In the genomic region with DNA sequence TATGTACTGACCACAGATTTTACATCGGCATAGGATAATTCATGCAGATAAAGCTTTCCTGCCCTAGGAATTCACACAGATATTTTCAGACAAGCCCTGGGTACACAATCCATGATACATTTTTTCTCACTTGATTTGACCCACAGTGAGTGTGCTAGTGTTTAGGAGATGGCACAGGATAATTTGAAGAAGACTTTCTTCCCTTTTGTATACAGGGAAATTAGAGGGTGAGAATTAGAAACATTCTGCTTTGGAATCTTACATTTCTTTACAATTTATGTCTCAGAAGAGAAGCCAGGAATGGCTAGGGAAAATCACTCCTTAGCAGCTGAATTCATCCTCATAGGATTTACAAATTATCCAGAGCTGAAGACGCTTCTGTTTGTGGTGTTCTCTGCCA, we compare ENCODE assay signal across 33 cellular contexts. TPM values are rescaled to one million over a fixed set of nuclear protein-coding genes. Genes with fewer than 3 reads are reported as not detected.
"Had no signal": no experiment of that assay in that cellular context is flagged by ENCODE, and none has a peak within 500 bp of the region (broad histone marks: within the 10 kb centered on the region; RNA-seq: fewer than 3 reads in every experiment).

Gene OR5K4, plus strand, starts transcription at position 301 of the 400 bp plus-strand sequence. Its CDS starts 0 bp downstream, at position 301.

- H3K36me3 ChIP-seq: stomach, suprapubic skin, thoracic aorta, thyroid gland, tibial artery, tibial nerve, transverse colon, upper lobe of left lung, upper lobe of right lung, uterus, vagina had no signal

- H3K4me3 ChIP-seq: stomach, suprapubic skin, testis, thoracic aorta, thyroid gland, tibial artery, tibial nerve, transverse colon, upper lobe of left lung, upper lobe of right lung, uterus, vagina had no signal

- H3K4me1 ChIP-seq: stomach, suprapubic skin, testis, thyroid gland, tibial artery, tibial nerve, transverse colon, upper lobe of left lung, upper lobe of right lung, uterus, vagina had no signal

- H3K27me3 Mint-ChIP-seq: stimulated activated memory B cell treated with anti-CD40 and anti-IgM and Interleukin-4, amounts not matched to agents 10 μg/mL and 1 μg/mL and 100 μg/mL, for 72 hours; stimulated activated naive B cell treated with anti-CD40 and anti-IgM and Interleukin-4, amounts not matched to agents 10 μg/mL and 1 μg/mL and 100 μg/mL, for 72 hours; type B pancreatic cell had no signal

- H3K36me3 Mint-ChIP-seq: stimulated activated effector memory CD8-positive, alpha-beta T cell treated with anti-CD3 and anti-CD28 coated beads, Interleukin-12 subunit alpha, Interleukin-12 subunit beta, amount 100 ng/mL, for 72 hours; stimulated activated naive B cell treated with anti-CD40 and anti-IgM and Interleukin-4, amounts not matched to agents 10 μg/mL and 1 μg/mL and 100 μg/mL, for 72 hours; type B pancreatic cell had no signal

- FAIRE-seq: urothelium cell line had no signal

- H3K4me1 Mint-ChIP-seq: stimulated activated effector memory CD8-positive, alpha-beta T cell treated with anti-CD3 and anti-CD28 coated beads, Interleukin-12 subunit alpha, Interleukin-12 subunit beta, amount 100 ng/mL, for 72 hours; stimulated activated memory B cell treated with anti-CD40 and anti-IgM and Interleukin-4, amounts not matched to agents 10 μg/mL and 1 μg/mL and 100 μg/mL, for 72 hours; stimulated activated naive B cell treated with anti-CD40 and anti-IgM and Interleukin-4, amounts not matched to agents 10 μg/mL and 1 μg/mL and 100 μg/mL, for 72 hours; stimulated activated naive CD8-positive, alpha-beta T cell treated with anti-CD3 and anti-CD28 coated beads, Interleukin-15, amount 100 ng/mL, for 72 hours had no signal

- H3K9me3 Mint-ChIP-seq: stimulated activated naive CD8-positive, alpha-beta T cell treated with anti-CD3 and anti-CD28 coated beads, Interleukin-15, Interleukin-2, amounts not matched to agents 100 ng/mL and 50 ng/mL, for 24 hours; type B pancreatic cell had no signal

- DNase-seq: stimulated activated CD4-positive, alpha-beta T cell treated with anti-CD3 and anti-CD28 coated beads, Interleukin-2, amount 100 ng/mL, for 48 hours; stimulated activated CD4-positive, alpha-beta T cell treated with anti-CD3 and anti-CD28 coated beads, Interleukin-4, amount 100 ng/mL, for 1 hour; stimulated activated CD4-positive, alpha-beta T cell treated with anti-CD3 and anti-CD28 coated beads, Interleukin-4, amount 100 ng/mL, for 24 hours; stimulated activated CD4-positive, alpha-beta T cell treated with anti-CD3 and anti-CD28 coated beads, Interleukin-4, amount 100 ng/mL, for 4 hours; stimulated activated CD8-positive, alpha-beta memory T cell treated with anti-CD3 and anti-CD28 coated beads, Interleukin-4, amount 100 ng/mL, for 48 hours; stimulated activated naive B cell treated with anti-CD40 and anti-IgM and Interleukin-4, amounts not matched to agents 10 μg/mL and 1 μg/mL and 100 μg/mL, for 72 hours; stimulated activated naive CD4-positive, alpha-beta T cell; stimulated activated naive CD4-positive, alpha-beta T cell treated with Interleukin-2 at 50 U/mL for 16 hours; stimulated activated naive CD8-positive, alpha-beta T cell treated with anti-CD3 and anti-CD28 coated beads, Interleukin-15, amount 100 ng/mL, for 72 hours; stimulated activated naive CD8-positive, alpha-beta T cell treated with anti-CD3 and anti-CD28 coated beads, Interleukin-15, Interleukin-2, amounts not matched to agents 100 U/mL and 50 U/mL, for 24 hours; stomach; substantia nigra; testis; thyroid gland; tibial artery; transverse colon; upper lobe of left lung; upper lobe of right lung; uterus had no signal

- H3K27ac Mint-ChIP-seq: stimulated activated effector memory CD8-positive, alpha-beta T cell treated with anti-CD3 and anti-CD28 coated beads, Interleukin-12 subunit alpha, Interleukin-12 subunit beta, amount 100 ng/mL, for 72 hours; stimulated activated memory B cell treated with anti-CD40 and anti-IgM and Interleukin-4, amounts not matched to agents 10 μg/mL and 1 μg/mL and 100 μg/mL, for 72 hours; stimulated activated naive B cell treated with anti-CD40 and anti-IgM and Interleukin-4, amounts not matched to agents 10 μg/mL and 1 μg/mL and 100 μg/mL, for 72 hours; stimulated activated naive CD8-positive, alpha-beta T cell treated with anti-CD3 and anti-CD28 coated beads, Interleukin-15, amount 100 ng/mL, for 72 hours; stimulated activated naive CD8-positive, alpha-beta T cell treated with anti-CD3 and anti-CD28 coated beads, Interleukin-15, Interleukin-2, amounts not matched to agents 100 ng/mL and 50 ng/mL, for 24 hours; type B pancreatic cell had no signal

- H3K27ac ChIP-seq: stomach, suprapubic skin, testis, thoracic aorta, thyroid gland, tibial artery, tibial nerve, transverse colon, upper lobe of left lung, upper lobe of right lung, uterus, vagina had no signal

- H3K4me3 Mint-ChIP-seq: stimulated activated effector memory CD8-positive, alpha-beta T cell treated with anti-CD3 and anti-CD28 coated beads, Interleukin-12 subunit alpha, Interleukin-12 subunit beta, amount 100 ng/mL, for 72 hours; stimulated activated memory B cell treated with anti-CD40 and anti-IgM and Interleukin-4, amounts not matched to agents 10 μg/mL and 1 μg/mL and 100 μg/mL, for 72 hours; stimulated activated naive B cell treated with anti-CD40 and anti-IgM and Interleukin-4, amounts not matched to agents 10 μg/mL and 1 μg/mL and 100 μg/mL, for 72 hours; stimulated activated naive CD8-positive, alpha-beta T cell treated with anti-CD3 and anti-CD28 coated beads, Interleukin-15, amount 100 ng/mL, for 72 hours; stimulated activated naive CD8-positive, alpha-beta T cell treated with anti-CD3 and anti-CD28 coated beads, Interleukin-15, Interleukin-2, amounts not matched to agents 100 ng/mL and 50 ng/mL, for 24 hours; type B pancreatic cell had no signal

- H3K9me3 ChIP-seq: suprapubic skin, testis, thoracic aorta, thyroid gland, tibial artery, transverse colon, upper lobe of right lung, uterus, vagina had no signal

- H3K27me3 ChIP-seq: stomach, suprapubic skin, testis, thyroid gland, tibial artery, tibial nerve, transverse colon, upper lobe of left lung, upper lobe of right lung, uterus, vagina had no signal

RNA-seq across cellular contexts. Expression of gene OR5K4, which starts in this region (rescaled TPM):
- total RNA-seq: stomach, subcutaneous adipose tissue, suprapubic skin, temporal lobe, testis, thoracic aorta, thyroid gland, tibial nerve, transverse colon, upper lobe of left lung, upper lobe of right lung, ureter, urinary bladder, uterus, vagina had no signal
- polyA plus RNA-seq: stomach, thymus, urinary bladder had no signal
